11 cellular contexts compared by ENCODE assay signal in genomic region chr7:84193787-84194186, GRCh38. TPM values are rescaled to one million over a fixed set of nuclear protein-coding genes. Genes with fewer than 3 reads are reported as not detected.
DNase-seq lines count a peak whose midpoint lies in the region; ATAC-seq, FAIRE-seq and TF ChIP-seq lines count a peak whose summit lies in the region.
"Had no signal": no experiment of that assay in that cellular context is flagged by ENCODE, and none has a peak within 500 bp of the region (broad histone marks: within the 10 kb centered on the region; RNA-seq: fewer than 3 reads in every experiment).

No MANE protein-coding gene starts in this region.

- DNase-seq in D721Med (ENCODE audit: insufficient read length, low spot score) = no peak
- peak; percentile 34 to 40 for DNase-seq in NCI-H526 (lab: John Stamatoyannopoulos, UW)
- no peak for DNase-seq in endothelial cell (ENCODE audit: low spot score)
- no peak for DNase-seq in naive thymus-derived CD8-positive, alpha-beta T cell
- DNase-seq in NCI-H146 treated with DMSO at 0.1 percent for 48 hours (lab: John Stamatoyannopoulos, UW; ENCODE audit: unreplicated experiment) = no peak
- DNase-seq in activated CD8-positive, alpha-beta memory T cell treated with anti-CD3 and anti-CD28 coated beads, Interleukin-2, amount 10 ng/mL, durations not matched to agents 7 days and 5 days = no peak
- DNase-seq in caudate nucleus (lab: John Stamatoyannopoulos, UW) = no peak
- DNase-seq: activated CD4-positive, alpha-beta T cell treated with anti-CD3 and anti-CD28 coated beads, Interleukin-2, amount 50 U/mL, for 48 hours; effector memory CD4-positive, alpha-beta T cell; naive B cell had no signal

- no peak overlapping the region for H3K27ac ChIP-seq in caudate nucleus (ENCODE audit: low read depth, low read length)

- POLR2A ChIA-PET in naive thymus-derived CD8-positive, alpha-beta T cell (lab: Charles Lee) = no interaction called here

- H3K9me3 Mint-ChIP-seq in endothelial cell (ENCODE audit: unreplicated experiment) = no peaks in the 10 kb centered on the region
- no peaks in the 10 kb centered on the region for H3K9me3 Mint-ChIP-seq in naive thymus-derived CD8-positive, alpha-beta T cell
- no peaks in the 10 kb centered on the region for H3K9me3 Mint-ChIP-seq in activated CD8-positive, alpha-beta memory T cell treated with anti-CD3 and anti-CD28 coated beads, Interleukin-2, amount 10 ng/mL, durations not matched to agents 7 days and 5 days (ENCODE audit: low read depth)
- H3K9me3 Mint-ChIP-seq: naive B cell had no signal

- FAIRE-seq in D721Med (lab: Jason Lieb, UNC) = peak; percentile 25

- peak overlapping the region; percentile 93 for H3K4me3 Mint-ChIP-seq in endothelial cell (ENCODE audit: unreplicated experiment)
- H3K4me3 Mint-ChIP-seq in naive thymus-derived CD8-positive, alpha-beta T cell = peak overlapping the region in 8 of 10 donors; percentile 51 to 98 (median 96)
- H3K4me3 Mint-ChIP-seq in activated CD8-positive, alpha-beta memory T cell treated with anti-CD3 and anti-CD28 coated beads, Interleukin-2, amount 10 ng/mL, durations not matched to agents 7 days and 5 days = no peak overlapping the region

- no peak for ATAC-seq in naive thymus-derived CD8-positive, alpha-beta T cell
- no peak for ATAC-seq in HG03196 (IDR thresholded peaks at IDR 0.05; ENCODE audit: unreplicated experiment)
- ATAC-seq in activated CD8-positive, alpha-beta memory T cell treated with anti-CD3 and anti-CD28 coated beads, Interleukin-2, amount 10 ng/mL, durations not matched to agents 7 days and 5 days = no peak

- no peak for TF ChIP-seq CTCF in D721Med (IDR thresholded peaks at IDR 0.05; ENCODE audit: insufficient read depth, missing control alignments)
- no peak for TF ChIP-seq CTCF in endothelial cell (IDR thresholded peaks at IDR 0.05; ENCODE audit: unreplicated experiment)

- no peaks in the 10 kb centered on the region for H3K36me3 Mint-ChIP-seq in endothelial cell (ENCODE audit: low read depth, unreplicated experiment)
- peaks cover 0 to 2% (median 0%) of the 10 kb centered on the region in 3 donors for H3K36me3 Mint-ChIP-seq in naive thymus-derived CD8-positive, alpha-beta T cell
- H3K36me3 Mint-ChIP-seq in activated CD8-positive, alpha-beta memory T cell treated with anti-CD3 and anti-CD28 coated beads, Interleukin-2, amount 10 ng/mL, durations not matched to agents 7 days and 5 days = no peaks in the 10 kb centered on the region
- H3K36me3 Mint-ChIP-seq: naive B cell had no signal

- H3K27ac Mint-ChIP-seq in endothelial cell (ENCODE audit: unreplicated experiment) = no peak overlapping the region
- H3K27ac Mint-ChIP-seq in naive thymus-derived CD8-positive, alpha-beta T cell = no peak overlapping the region
- H3K27ac Mint-ChIP-seq in activated CD8-positive, alpha-beta memory T cell treated with anti-CD3 and anti-CD28 coated beads, Interleukin-2, amount 10 ng/mL, durations not matched to agents 7 days and 5 days = no peak overlapping the region

- no peaks in the 10 kb centered on the region for H3K27me3 Mint-ChIP-seq in endothelial cell (ENCODE audit: unreplicated experiment)
- H3K27me3 Mint-ChIP-seq in naive thymus-derived CD8-positive, alpha-beta T cell = peaks cover 0 to 3% (median 3%) of the 10 kb centered on the region in 5 donors
- no peaks in the 10 kb centered on the region for H3K27me3 Mint-ChIP-seq in activated CD8-positive, alpha-beta memory T cell treated with anti-CD3 and anti-CD28 coated beads, Interleukin-2, amount 10 ng/mL, durations not matched to agents 7 days and 5 days

- CTCF ChIA-PET in activated CD8-positive, alpha-beta memory T cell treated with anti-CD3 and anti-CD28 coated beads, Interleukin-2, amount 10 ng/mL, durations not matched to agents 7 days and 5 days (lab: Charles Lee) = no interaction called here

- H3K4me1 Mint-ChIP-seq in endothelial cell (ENCODE audit: unreplicated experiment) = peaks cover 12% of the 10 kb centered on the region
- peaks cover 18 to 36% (median 18%) of the 10 kb centered on the region in 4 donors for H3K4me1 Mint-ChIP-seq in naive thymus-derived CD8-positive, alpha-beta T cell
- H3K4me1 Mint-ChIP-seq in activated CD8-positive, alpha-beta memory T cell treated with anti-CD3 and anti-CD28 coated beads, Interleukin-2, amount 10 ng/mL, durations not matched to agents 7 days and 5 days = peaks cover 3% of the 10 kb centered on the region

RNA-seq across cellular contexts. Expression of gene SEMA3A, which starts 0.8 kb away (rescaled TPM):
- total RNA-seq in endothelial cell (ENCODE audit: unreplicated experiment) = 8.5 TPM
- under 1 TPM; 0.10 to 0.30 TPM for total RNA-seq in naive thymus-derived CD8-positive, alpha-beta T cell
- 1 to 10 TPM in 1 of 3 donors, under 1 TPM in 2; 0.14 to 2.7 (median 0.28) TPM for polyA plus RNA-seq in naive thymus-derived CD8-positive, alpha-beta T cell
- 1 to 10 TPM in 1 of 2 experiments, under 1 TPM in 1; 0.82 to 1.4 TPM for total RNA-seq in activated CD8-positive, alpha-beta memory T cell treated with anti-CD3 and anti-CD28 coated beads, Interleukin-2, amount 10 ng/mL, durations not matched to agents 7 days and 5 days

Comparison
In these comparisons a context has a peak if more than half of its experiments do, and no peak if none do; other contexts are left out.
1. DNase-seq: peak in NCI-H526 (2 of 2); none in D721Med (single experiment), endothelial cell (single experiment), naive thymus-derived CD8-positive, alpha-beta T cell (0 of 10), NCI-H146 treated with DMSO at 0.1 percent for 48 hours (single experiment), activated CD8-positive, alpha-beta memory T cell treated with anti-CD3 and anti-CD28 coated beads, Interleukin-2, amount 10 ng/mL, durations not matched to agents 7 days and 5 days (single experiment) and caudate nucleus (0 of 61).